8 cellular contexts compared by ENCODE assay signal in genomic region chr19:23394481-23394880, GRCh38. TPM values are rescaled to one million over a fixed set of nuclear protein-coding genes. Genes with fewer than 3 reads are reported as not detected.
DNase-seq lines count a peak whose midpoint lies in the region; ATAC-seq and TF ChIP-seq lines count a peak whose summit lies in the region.
"Not testable (repeated sequence)": the region's sequence is repeated elsewhere in the genome, so short reads cannot be mapped to it uniquely, and the experiment has no call there.

No MANE protein-coding gene starts in this region.

- not testable (repeated sequence) for TF ChIP-seq POLR2A in adrenal gland (IDR thresholded peaks at IDR 0.05); testis (IDR thresholded peaks at IDR 0.05)

- H3K27ac ChIP-seq in DND-41 (ENCODE audit: low read length) (peak overlapping the region; percentile 95), adrenal gland (peak overlapping the region in 4 of 5 donors; percentile 88 to 99 (median 96)), esophagus (ENCODE audit: low read depth in 2 of 2, low read length in 1 of 2) (peak overlapping the region; percentile 67 to 98), testis (peak overlapping the region; percentile 92 to 95)

- not testable (repeated sequence) for TF ChIP-seq CTCF in DND-41 (IDR thresholded peaks at IDR 0.05; ENCODE audit: borderline replicate concordance, extremely low read depth, low read length, poor library complexity, severe bottlenecking); adrenal gland (IDR thresholded peaks at IDR 0.05); progenitor cell of endocrine pancreas (IDR thresholded peaks at IDR 0.05; ENCODE audit: unreplicated experiment); testis (IDR thresholded peaks at IDR 0.05)

- intact Hi-C loops in activated CD4-positive, alpha-beta T cell treated with anti-CD3 and anti-CD28 coated beads for 36 hours (cut with DNase I, micrococcal nuclease), result loop anchor here (1.0 to 10.0 kb wide), 5 partner anchors 120 to 1342 kb away; partner anchors contain the start of genes ZNF254 (in 1 of the 2), ZNF257 (in 1 of the 2), ZNF675 (in 1 of the 2) and ZNF724 (in 1 of the 2)
- intact Hi-C loops in adrenal gland (cut with DNase I); testis (cut with DNase I; ENCODE audit: low total_unique reads): not testable (repeated sequence)

- DNase-seq in DND-41 (peak; percentile 68), NCI-H226 (peak; percentile 11), adrenal gland (peak; percentile 33 to 73 (median 62)), left kidney (ENCODE audit: low read depth, low spot score) (peak; percentile 64), testis (peak; percentile 36)
- DNase-seq in activated CD4-positive, alpha-beta T cell treated with anti-CD3 and anti-CD28 coated beads for 36 hours, result peak; percentile 77
- not testable (repeated sequence) for DNase-seq in progenitor cell of endocrine pancreas (ENCODE audit: low spot score, unreplicated experiment)

- peaks cover 28% of the 10 kb centered on the region for H3K4me1 ChIP-seq in DND-41 (ENCODE audit: insufficient read depth, low read length)
- H3K4me1 ChIP-seq in adrenal gland (replicated peaks in 1 of 2), result peaks cover 7 to 33% of the 10 kb centered on the region in 2 donors
- not testable (repeated sequence) for H3K4me1 ChIP-seq in esophagus (ENCODE audit: control insufficient read depth in 2 of 2, insufficient read depth in 2 of 2, low read length in 1 of 2)
- peaks cover 11% of the 10 kb centered on the region for H3K4me1 ChIP-seq in testis

- H3K4me3 ChIP-seq in DND-41 (ENCODE audit: low read depth in 1 of 2, low read length in 2 of 2), result peak overlapping the region; percentile 79 to 98
- peak overlapping the region; percentile 39 to 90 (median 82) for H3K4me3 ChIP-seq in adrenal gland
- H3K4me3 ChIP-seq in esophagus (ENCODE audit: low read depth in 1 of 2, low read length in 2 of 2), result peak overlapping the region; percentile 91 to 96
- H3K4me3 ChIP-seq in testis, result peak overlapping the region; percentile 92 to 94

- H3K4me2 ChIP-seq in DND-41 (ENCODE audit: insufficient read depth, low read length), result peak overlapping the region; percentile 76

- ATAC-seq in DND-41 (ENCODE audit: insufficient read depth, low read depth); activated CD4-positive, alpha-beta T cell treated with anti-CD3 and anti-CD28 coated beads for 36 hours: not testable (repeated sequence)

- WGBS in adrenal gland, 4 donors, result 2 to 6% (median 3%) methylated on average over 10 to 12 of the region's 12 CpGs
- WGBS in esophagus, 2 donors, result 3 to 4% methylated on average over 12 of the region's 12 CpGs
- WGBS in testis, 2 donors, result 5 to 6% methylated on average over 12 of the region's 12 CpGs

- H3K27me3 ChIP-seq in DND-41 (ENCODE audit: insufficient read depth, low read length, poor library complexity); adrenal gland; esophagus (ENCODE audit: control insufficient read depth in 1 of 2, insufficient read depth in 2 of 2, low read length in 2 of 2); testis: not testable (repeated sequence)

- peaks cover 34% of the 10 kb centered on the region for H3K9me3 ChIP-seq in DND-41 (ENCODE audit: insufficient read depth, low read length, severe bottlenecking)
- not testable (repeated sequence) for H3K9me3 ChIP-seq in adrenal gland (replicated peaks in 1 of 3); esophagus (ENCODE audit: control insufficient read depth in 2 of 2, insufficient read depth in 1 of 2, low read depth in 1 of 2, low read length in 1 of 2); testis

- H3K27me3 Mint-ChIP-seq in activated CD4-positive, alpha-beta T cell treated with anti-CD3 and anti-CD28 coated beads for 36 hours; progenitor cell of endocrine pancreas: not testable (repeated sequence)

- H4K20me1 ChIP-seq in DND-41 (ENCODE audit: insufficient read depth, low read length), result not testable (repeated sequence)

- peaks cover 38% of the 10 kb centered on the region for H3K4me1 Mint-ChIP-seq in activated CD4-positive, alpha-beta T cell treated with anti-CD3 and anti-CD28 coated beads for 36 hours
- peaks cover 30% of the 10 kb centered on the region for H3K4me1 Mint-ChIP-seq in progenitor cell of endocrine pancreas (ENCODE audit: low read depth)

- peaks cover 52% of the 10 kb centered on the region for H3K36me3 ChIP-seq in DND-41 (ENCODE audit: insufficient read depth, low read length)
- H3K36me3 ChIP-seq in adrenal gland (replicated peaks in 1 of 2); esophagus (ENCODE audit: control insufficient read depth in 2 of 2, insufficient read depth in 2 of 2, low read length in 1 of 2); testis (ENCODE audit: low read depth, missing control alignments): not testable (repeated sequence)

- H3K36me3 Mint-ChIP-seq in activated CD4-positive, alpha-beta T cell treated with anti-CD3 and anti-CD28 coated beads for 36 hours (ENCODE audit: low read depth), result peaks cover 43% of the 10 kb centered on the region
- peaks cover 20% of the 10 kb centered on the region for H3K36me3 Mint-ChIP-seq in progenitor cell of endocrine pancreas (ENCODE audit: insufficient read depth)

- peaks cover 64% of the 10 kb centered on the region for H3K79me2 ChIP-seq in DND-41 (ENCODE audit: insufficient read depth, low read length)

- H3K9me3 Mint-ChIP-seq in activated CD4-positive, alpha-beta T cell treated with anti-CD3 and anti-CD28 coated beads for 36 hours (ENCODE audit: low read depth); progenitor cell of endocrine pancreas (ENCODE audit: low read depth): not testable (repeated sequence)

- CTCF ChIA-PET in activated CD4-positive, alpha-beta T cell treated with anti-CD3 and anti-CD28 coated beads for 36 hours (lab: Charles Lee), result interaction anchor here (0.7 to 1.9 kb wide), 2 partner anchors 10 to 365 kb away, joined by 3 to 5 read pairs; no protein-coding TSS in a partner anchor

- H3K9ac ChIP-seq in DND-41 (ENCODE audit: low read depth, low read length), result peak overlapping the region; percentile 82

- peak overlapping the region; percentile 98 for H3K4me3 Mint-ChIP-seq in activated CD4-positive, alpha-beta T cell treated with anti-CD3 and anti-CD28 coated beads for 36 hours
- peak overlapping the region; percentile 99 for H3K4me3 Mint-ChIP-seq in progenitor cell of endocrine pancreas (ENCODE audit: low read depth)

- POLR2A ChIA-PET in activated CD4-positive, alpha-beta T cell treated with anti-CD3 and anti-CD28 coated beads for 36 hours (lab: Charles Lee), result interaction anchor here (0.7 to 1.9 kb wide), 3 partner anchors 293 to 692 kb away, joined by 3 to 4 read pairs (median 3); partner anchors contain the start of gene ZNF675

- H3K27ac Mint-ChIP-seq in activated CD4-positive, alpha-beta T cell treated with anti-CD3 and anti-CD28 coated beads for 36 hours, result peak overlapping the region; percentile 99
- peak overlapping the region; percentile 100 for H3K27ac Mint-ChIP-seq in progenitor cell of endocrine pancreas

- peak overlapping the region; percentile 83 for H2AFZ ChIP-seq in DND-41 (ENCODE audit: low read depth, low read length)

RNA-seq across cellular contexts. Expression of gene ZNF91, which starts 0.8 kb away (rescaled TPM):
- 10 to 100 TPM; 35.7 to 45.5 TPM for total RNA-seq in activated CD4-positive, alpha-beta T cell treated with anti-CD3 and anti-CD28 coated beads for 36 hours
- total RNA-seq in adrenal gland, result 10 to 100 TPM; 22.7 to 44.9 (median 40.3) TPM
- polyA plus RNA-seq in adrenal gland, result 10 to 100 TPM; 12.9 to 27.5 (median 16.5) TPM
- polyA plus RNA-seq in esophagus, result 10 to 100 TPM in 1 of 2 donors, 1 to 10 TPM in 1; 6.0 to 11.9 TPM
- total RNA-seq in progenitor cell of endocrine pancreas, result 149 TPM in 2 replicates
- total RNA-seq in testis, result 100 to 1,000 TPM in 1 of 2 donors, 10 to 100 TPM in 1; 96.1 to 101 TPM
- polyA plus RNA-seq in testis (ENCODE audit: insufficient read depth, low read depth, low replicate concordance), result 50.1 TPM
